16 cellular contexts compared by ENCODE assay signal in the genomic region with DNA sequence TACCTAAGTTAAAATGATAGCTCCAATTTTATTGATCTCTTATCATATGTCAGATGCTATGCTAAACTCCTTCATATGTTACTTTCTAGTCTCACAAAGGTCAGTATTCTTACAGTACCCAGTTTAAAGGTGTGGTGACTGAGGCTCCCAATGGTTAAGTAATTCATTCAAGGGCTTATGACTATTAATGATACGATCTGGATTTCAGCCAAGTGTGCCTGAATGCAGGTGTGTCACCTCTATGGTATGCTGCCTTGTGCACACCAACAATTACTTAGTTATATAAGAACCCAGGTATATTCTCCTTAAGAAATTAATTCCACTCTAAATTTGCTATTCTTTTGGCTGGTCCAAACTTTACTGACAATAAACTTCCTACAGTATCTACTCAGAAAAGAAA.
"Had no signal": no experiment of that assay in that cellular context is flagged by ENCODE, and none has a peak within 500 bp of the region (broad histone marks: within the 10 kb centered on the region; RNA-seq: fewer than 3 reads in every experiment).

No MANE protein-coding gene starts in this region.

- DNase-seq: activated CD4-positive, alpha-beta T cell treated with anti-CD3 and anti-CD28 coated beads, Interleukin-2, amount 50 U/mL, for 48 hours; activated naive CD4-positive, alpha-beta T cell treated with anti-CD3 and anti-CD28 coated beads, Interleukin-2, amount 10 ng/mL, durations not matched to agents 7 days and 5 days; esophagus squamous epithelium; hippocampal formation; kidney; left ventricle myocardium superior; mesenchymal stem cell; natural killer cell; retina; stimulated activated CD4-positive, alpha-beta T cell treated with anti-CD3 and anti-CD28 coated beads, Interleukin-4, amount 100 ng/mL, for 1 hour; stimulated activated naive B cell treated with anti-CD40 and anti-IgM and Interleukin-4, amounts not matched to agents 10 μg/mL and 1 μg/mL and 100 μg/mL, for 72 hours; tibial artery had no signal

- H3K4me1 ChIP-seq: ascending aorta, esophagus squamous epithelium, tibial artery, vagina had no signal

- H3K36me3 ChIP-seq: ascending aorta, cardiac muscle cell, esophagus squamous epithelium, tibial artery, vagina had no signal

- H3K27me3 ChIP-seq: ascending aorta, cardiac muscle cell, esophagus squamous epithelium, tibial artery, vagina had no signal

- H3K9me3 ChIP-seq: ascending aorta, esophagus squamous epithelium, tibial artery, vagina had no signal

- H3K27ac ChIP-seq: ascending aorta, cardiac muscle cell, esophagus squamous epithelium, tibial artery, vagina, VCaP had no signal

- ATAC-seq: left ventricle myocardium superior; natural killer cell; stimulated activated naive B cell treated with anti-CD40 and anti-IgM and Interleukin-4, amounts not matched to agents 10 μg/mL and 1 μg/mL and 100 μg/mL, for 72 hours had no signal

- H3K4me3 ChIP-seq: ascending aorta, cardiac muscle cell, esophagus squamous epithelium, tibial artery, vagina had no signal
